In the genomic region with DNA sequence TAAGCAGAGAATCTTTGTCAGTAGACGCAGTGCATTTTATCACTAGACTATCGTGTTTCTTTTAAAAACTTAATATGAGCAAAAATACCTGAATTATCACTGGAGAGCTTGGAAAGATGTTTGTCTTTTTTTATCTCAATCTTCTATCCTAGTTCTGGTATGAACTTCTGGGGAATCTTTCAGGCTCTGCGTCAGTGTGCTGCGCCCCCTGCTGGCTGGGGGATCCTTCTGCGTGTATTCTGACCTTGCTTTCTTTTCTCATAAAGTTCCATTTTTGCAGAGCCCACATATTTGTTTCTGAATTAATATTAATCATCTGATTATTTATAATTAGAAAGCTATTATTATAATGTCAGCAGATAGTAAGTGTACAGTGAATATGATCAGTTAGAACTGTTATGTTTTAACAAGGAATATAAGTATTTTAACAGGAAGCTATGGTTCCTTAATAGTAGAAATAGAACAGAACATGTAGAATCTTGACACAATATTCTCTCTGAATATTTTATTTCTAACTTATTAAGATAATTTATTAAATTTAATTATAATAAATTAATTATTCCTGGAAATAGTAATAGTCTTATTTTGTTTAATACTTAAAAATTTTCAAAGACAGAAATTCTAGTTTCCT, we compare ENCODE assay signal across 8 cellular contexts.
DNase-seq lines count a peak whose midpoint lies in the region; ATAC-seq, FAIRE-seq and TF ChIP-seq lines count a peak whose summit lies in the region.

No MANE protein-coding gene starts in this region.

- no peak overlapping the region for H3K4me3 Mint-ChIP-seq in HFFc6
- no peak overlapping the region for H3K4me3 Mint-ChIP-seq in activated CD4-positive, alpha-beta memory T cell treated with anti-CD3 and anti-CD28 coated beads, Interleukin-2, amount 10 ng/mL, durations not matched to agents 7 days and 5 days

- no peaks in the 10 kb centered on the region for H3K36me3 Mint-ChIP-seq in HFFc6 (ENCODE audit: low read depth)
- no peaks in the 10 kb centered on the region for H3K36me3 Mint-ChIP-seq in activated CD4-positive, alpha-beta memory T cell treated with anti-CD3 and anti-CD28 coated beads, Interleukin-2, amount 10 ng/mL, durations not matched to agents 7 days and 5 days (ENCODE audit: low read depth)

- H3K4me1 Mint-ChIP-seq in HFFc6 (ENCODE audit: low read depth) = no peaks in the 10 kb centered on the region
- H3K4me1 Mint-ChIP-seq in activated CD4-positive, alpha-beta memory T cell treated with anti-CD3 and anti-CD28 coated beads, Interleukin-2, amount 10 ng/mL, durations not matched to agents 7 days and 5 days = no peaks in the 10 kb centered on the region

- H3K9me3 Mint-ChIP-seq in HFFc6 = peaks cover 1% of the 10 kb centered on the region
- H3K9me3 Mint-ChIP-seq in activated CD4-positive, alpha-beta memory T cell treated with anti-CD3 and anti-CD28 coated beads, Interleukin-2, amount 10 ng/mL, durations not matched to agents 7 days and 5 days = peaks cover 2% of the 10 kb centered on the region

- CTCF ChIA-PET in activated CD4-positive, alpha-beta memory T cell treated with anti-CD3 and anti-CD28 coated beads, Interleukin-2, amount 10 ng/mL, durations not matched to agents 7 days and 5 days (lab: Charles Lee) = interaction anchor here (0.6 to 2.0 kb wide), 9 partner anchors 8 to 1315 kb away, joined by 3 to 7 read pairs (median 3); no protein-coding TSS in a partner anchor

- no peaks in the 10 kb centered on the region; the same call in 1 of the 2 replicates for H3K27me3 Mint-ChIP-seq in HFFc6 (ENCODE audit: insufficient read depth)
- no peaks in the 10 kb centered on the region for H3K27me3 Mint-ChIP-seq in activated CD4-positive, alpha-beta memory T cell treated with anti-CD3 and anti-CD28 coated beads, Interleukin-2, amount 10 ng/mL, durations not matched to agents 7 days and 5 days

- no peak overlapping the region for H3K4me3 ChIP-seq in fibroblast of the aortic adventitia (ENCODE audit: low read depth, low read length)

- peak; percentile 60 for FAIRE-seq in G401.6 (lab: Jason Lieb, UNC)

- ATAC-seq in HG03571 (IDR thresholded peaks at IDR 0.05; ENCODE audit: unreplicated experiment) = no peak

- no peak overlapping the region for H3K27ac Mint-ChIP-seq in HFFc6
- H3K27ac Mint-ChIP-seq in activated CD4-positive, alpha-beta memory T cell treated with anti-CD3 and anti-CD28 coated beads, Interleukin-2, amount 10 ng/mL, durations not matched to agents 7 days and 5 days = no peak overlapping the region

- POLR2A ChIA-PET in activated CD4-positive, alpha-beta memory T cell treated with anti-CD3 and anti-CD28 coated beads, Interleukin-2, amount 10 ng/mL, durations not matched to agents 7 days and 5 days (lab: Charles Lee) = no interaction called here

- DNase-seq in A172 (ENCODE audit: low spot score) (peak; percentile 56), HFFc6 (peak; percentile 19), NCI-H1105 (lab: John Stamatoyannopoulos, UW) (peak; percentile 17), fibroblast of the aortic adventitia (ENCODE audit: low read depth) (peak; percentile 18), pons (ENCODE audit: low spot score) (peak; percentile 68)
- DNase-seq in activated CD4-positive, alpha-beta memory T cell treated with anti-CD3 and anti-CD28 coated beads, Interleukin-2, amount 10 ng/mL, durations not matched to agents 7 days and 5 days = peak; percentile 45

- TF ChIP-seq CTCF in HFFc6 (IDR thresholded peaks at IDR 0.05) (peak; percentile 89), fibroblast of the aortic adventitia (IDR thresholded peaks at IDR 0.05; ENCODE audit: insufficient read depth, low read length) (peak; percentile 58)

Comparison
In these comparisons a context has a peak if more than half of its experiments do, and no peak if none do; other contexts are left out.
1. DNase-seq: peak in every context shown above with its lines; median percentile 68 in pons; 56 in A172; 45 in activated CD4-positive, alpha-beta memory T cell treated with anti-CD3 and anti-CD28 coated beads, Interleukin-2, amount 10 ng/mL, durations not matched to agents 7 days and 5 days; 19 in HFFc6; 18 in fibroblast of the aortic adventitia; 17 in NCI-H1105.